Comparison of ENCODE assay signal across 20 cellular contexts in genomic region chr13:73449258-73449657, GRCh38.
DNase-seq lines count a peak whose midpoint lies in the region; ATAC-seq, FAIRE-seq and TF ChIP-seq lines count a peak whose summit lies in the region.
"Had no signal": no experiment of that assay in that cellular context is flagged by ENCODE, and none has a peak within 500 bp of the region (broad histone marks: within the 10 kb centered on the region; RNA-seq: fewer than 3 reads in every experiment).

No MANE protein-coding gene starts in this region.

- H3K4me1 ChIP-seq in sigmoid colon: no peaks in the 10 kb centered on the region

- H3K27ac Mint-ChIP-seq in activated naive CD8-positive, alpha-beta T cell treated with anti-CD3 and anti-CD28 coated beads, Interleukin-2, amount 50 U/mL, for 24 hours: no peak overlapping the region

- WGBS in sigmoid colon, 2 donors: 84 to 90% methylated on average over 1 of the region's 1 CpG

- H3K36me3 ChIP-seq in bronchial epithelial cell (ENCODE audit: control insufficient read depth, insufficient read depth, low read length) (no peaks in the 10 kb centered on the region), sigmoid colon (no peaks in the 10 kb centered on the region)

- H3K9me3 Mint-ChIP-seq in activated naive CD8-positive, alpha-beta T cell treated with anti-CD3 and anti-CD28 coated beads, Interleukin-2, amount 50 U/mL, for 24 hours: no peaks in the 10 kb centered on the region

- H3K27me3 Mint-ChIP-seq in activated naive CD8-positive, alpha-beta T cell treated with anti-CD3 and anti-CD28 coated beads, Interleukin-2, amount 50 U/mL, for 24 hours: no peaks in the 10 kb centered on the region

- H3K4me3 ChIP-seq in bronchial epithelial cell (ENCODE audit: low read depth, low read length) (no peak overlapping the region), sigmoid colon (no peak overlapping the region)
- H3K4me3 ChIP-seq: PC-9, SK-N-MC had no signal

- H3K27me3 ChIP-seq in bronchial epithelial cell (ENCODE audit: control insufficient read depth, insufficient read depth, low read length) (no peaks in the 10 kb centered on the region), sigmoid colon (no peaks in the 10 kb centered on the region)

- no peak for ATAC-seq in GM21619 (IDR thresholded peaks at IDR 0.05; ENCODE audit: unreplicated experiment)
- ATAC-seq in activated naive CD8-positive, alpha-beta T cell treated with anti-CD3 and anti-CD28 coated beads, Interleukin-2, amount 50 U/mL, for 24 hours: no peak
- ATAC-seq: Right ventricle myocardium inferior had no signal

- DNase-seq in ELR (ENCODE audit: low read depth) (peak; percentile 33), NCI-H226 (peak; percentile 43), bronchial epithelial cell (ENCODE audit: low read depth) (peak; percentile 90), renal cortical epithelial cell (ENCODE audit: low read depth) (peak; percentile 69), sigmoid colon (no peak)
- no peak for DNase-seq in activated naive CD8-positive, alpha-beta T cell treated with anti-CD3 and anti-CD28 coated beads, Interleukin-2, amount 50 U/mL, for 24 hours
- DNase-seq: ACHN, AML-193, COR-L47, DMS153, EL, H7, MV-4-11, NCI-H187 treated with DMSO at 0.1 percent for 48 hours, NCI-H446 treated with DMSO at 0.1 percent for 48 hours had no signal

- TF ChIP-seq CTCF in bronchial epithelial cell (IDR thresholded peaks at IDR 0.05; ENCODE audit: insufficient read depth, low read length, severe bottlenecking) (no peak), sigmoid colon (IDR thresholded peaks at IDR 0.05) (no peak)

- no peak for TF ChIP-seq POLR2A in sigmoid colon (IDR thresholded peaks at IDR 0.05)

- TF ChIP-seq EP300 in sigmoid colon (IDR thresholded peaks at IDR 0.05): no peak

- no peak overlapping the region for H3K4me3 Mint-ChIP-seq in activated naive CD8-positive, alpha-beta T cell treated with anti-CD3 and anti-CD28 coated beads, Interleukin-2, amount 50 U/mL, for 24 hours

- no peak overlapping the region for H3K27ac ChIP-seq in sigmoid colon
- H3K27ac ChIP-seq: PC-9, SK-N-MC had no signal

- FAIRE-seq in bronchial epithelial cell (lab: Jason Lieb, UNC): no peak
- FAIRE-seq: GM19239 had no signal

- H3K36me3 Mint-ChIP-seq in activated naive CD8-positive, alpha-beta T cell treated with anti-CD3 and anti-CD28 coated beads, Interleukin-2, amount 50 U/mL, for 24 hours (ENCODE audit: low read depth): no peaks in the 10 kb centered on the region

- intact Hi-C loops in sigmoid colon (cut with DNase I): no loop called here

- H3K4me1 Mint-ChIP-seq in activated naive CD8-positive, alpha-beta T cell treated with anti-CD3 and anti-CD28 coated beads, Interleukin-2, amount 50 U/mL, for 24 hours: peaks cover 1% of the 10 kb centered on the region

- H3K9me3 ChIP-seq in sigmoid colon: peaks cover 0 to 4% (median 0%) of the 10 kb centered on the region in 4 donors

Comparison
In these comparisons a context has a peak if more than half of its experiments do, and no peak if none do; other contexts are left out.
1. DNase-seq: peak in ELR (single experiment), NCI-H226 (single experiment), bronchial epithelial cell (single experiment) and renal cortical epithelial cell (single experiment); none in activated naive CD8-positive, alpha-beta T cell treated with anti-CD3 and anti-CD28 coated beads, Interleukin-2, amount 50 U/mL, for 24 hours (single experiment) and sigmoid colon (single experiment).